3 cellular contexts compared by ENCODE assay signal in genomic region chr10:117780411-117780810, GRCh38.
TF ChIP-seq lines count a peak whose summit lies in the region.

No MANE protein-coding gene starts in this region.

TF ChIP-seq in HEK293, 187 proteins besides CTCF, POLR2A, EP300 and RAD21:
- TF ChIP-seq SP3 (tag by site-specific recombination; IDR thresholded peaks at IDR 0.05) (no peak), ZBTB17 (tag by site-specific recombination; IDR thresholded peaks at IDR 0.05) (peak; percentile 64), ZNF10 (tag by site-specific recombination; IDR thresholded peaks at IDR 0.05) (no peak), ZNF366 (tag by site-specific recombination; conservative IDR thresholded peaks at IDR 0.05) (peak; percentile 96)

TF ChIP-seq in IMR-90, 13 proteins besides CTCF, POLR2A, EP300 and RAD21:
- TF ChIP-seq CHD1 (IDR thresholded peaks at IDR 0.05; ENCODE audit: low read depth, low read length) (no peak), MAZ (IDR thresholded peaks at IDR 0.05; ENCODE audit: borderline replicate concordance, low read depth, low read length) (no peak), RCOR1 (IDR thresholded peaks at IDR 0.05; ENCODE audit: insufficient replicate concordance, low read length) (no peak), ELK1 (IDR thresholded peaks at IDR 0.05; ENCODE audit: borderline replicate concordance, low read depth, low read length) (no peak), CEBPB (IDR thresholded peaks at IDR 0.05; ENCODE audit: low read depth, low read length) (no peak), MAFK (IDR thresholded peaks at IDR 0.05; ENCODE audit: low read depth, low read length) (no peak), FOS (IDR thresholded peaks at IDR 0.05; ENCODE audit: low read depth, low read length) (no peak), RFX5 (IDR thresholded peaks at IDR 0.05; ENCODE audit: low read depth, low read length) (no peak)
TF ChIP-seq in IMR-90: peak in this region for 0.

TF ChIP-seq in H1, 55 proteins besides CTCF, POLR2A, EP300 and RAD21:
- TF ChIP-seq SP4 (IDR thresholded peaks at IDR 0.05; ENCODE audit: low read length) (no peak), NRF1 (IDR thresholded peaks at IDR 0.05; ENCODE audit: low read depth, low read length) (no peak), POLR2AphosphoS5 (IDR thresholded peaks at IDR 0.05; ENCODE audit: low read depth, low read length) (no peak), POU5F1 (IDR thresholded peaks at IDR 0.05; ENCODE audit: low read depth, low read length) (no peak), KDM5A (IDR thresholded peaks at IDR 0.05; ENCODE audit: low read length) (no peak), BRCA1 (IDR thresholded peaks at IDR 0.05; ENCODE audit: low read depth, low read length) (no peak), FOSL1 (IDR thresholded peaks at IDR 0.05; ENCODE audit: insufficient read depth, low read depth, low read length) (no peak), EZH2 (IDR thresholded peaks at IDR 0.05; ENCODE audit: low read depth, low read length, severe bottlenecking) (no peak), ASH2L (IDR thresholded peaks at IDR 0.05; ENCODE audit: low read length) (no peak), TCF12 (IDR thresholded peaks at IDR 0.05; ENCODE audit: low read depth, low read length) (no peak), SP1 (IDR thresholded peaks at IDR 0.05; ENCODE audit: low read depth, low read length) (no peak), TAF7 (optimal IDR thresholded peaks at IDR 0.05; ENCODE audit: borderline replicate concordance, low read depth, low read length) (no peak), SIRT6 (IDR thresholded peaks at IDR 0.05; ENCODE audit: low read length) (no peak), ATF3 (IDR thresholded peaks at IDR 0.05; ENCODE audit: insufficient read depth, low read depth, low read length) (no peak), BCL11A (IDR thresholded peaks at IDR 0.05; ENCODE audit: low read depth in 2 of 2, low read length in 2 of 2) (no peak), MAX (IDR thresholded peaks at IDR 0.05) (no peak), ATF2 (IDR thresholded peaks at IDR 0.05; ENCODE audit: low read length) (no peak), JUN (IDR thresholded peaks at IDR 0.05; ENCODE audit: low read depth, low read length) (no peak), SIN3A (conservative IDR thresholded peaks at IDR 0.05 in 1 of 2, IDR thresholded peaks at IDR 0.05 in 1 of 2; ENCODE audit: low read depth in 1 of 2, low read length in 2 of 2) (no peak)
